1 cellular context compared by ENCODE assay signal in the genomic region with DNA sequence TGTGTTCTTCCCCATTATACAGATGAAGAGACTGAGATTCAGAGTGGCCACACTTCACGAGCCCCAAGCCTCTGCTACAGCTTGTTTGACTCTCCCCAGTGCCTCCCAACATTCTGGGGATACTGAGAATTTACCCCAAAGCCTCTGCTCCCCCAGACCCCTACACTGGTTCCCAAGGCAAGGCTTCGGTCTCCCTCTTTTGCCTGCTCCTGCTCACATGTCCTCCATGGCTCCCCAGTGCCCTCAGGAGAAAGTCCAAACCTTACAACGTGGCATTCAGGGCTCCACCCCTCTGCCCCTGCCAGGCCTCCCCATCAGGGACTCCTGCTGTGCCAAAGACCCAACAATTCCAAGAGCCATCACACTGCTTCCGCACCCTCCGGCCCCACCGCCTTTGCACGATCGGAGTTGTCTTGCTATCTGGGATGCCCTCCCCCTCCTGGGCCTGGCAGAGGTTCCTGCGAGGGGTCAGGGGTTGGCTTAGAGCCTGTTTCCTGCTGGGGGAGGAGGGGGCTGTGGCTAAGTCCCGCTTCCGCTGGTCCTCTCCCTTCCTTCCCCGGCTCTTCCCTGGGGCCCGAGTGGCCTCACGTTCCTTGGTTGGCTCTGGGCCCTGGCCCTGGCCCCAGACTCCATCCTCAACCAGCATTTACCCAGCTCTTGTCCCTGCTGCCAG.
TF ChIP-seq lines count a peak whose summit lies in the region.

No MANE protein-coding gene starts in this region.

TF ChIP-seq in K562, 482 proteins besides CTCF, POLR2A, EP300 and RAD21 (continued from another document):
- TF ChIP-seq, protein P1, sequence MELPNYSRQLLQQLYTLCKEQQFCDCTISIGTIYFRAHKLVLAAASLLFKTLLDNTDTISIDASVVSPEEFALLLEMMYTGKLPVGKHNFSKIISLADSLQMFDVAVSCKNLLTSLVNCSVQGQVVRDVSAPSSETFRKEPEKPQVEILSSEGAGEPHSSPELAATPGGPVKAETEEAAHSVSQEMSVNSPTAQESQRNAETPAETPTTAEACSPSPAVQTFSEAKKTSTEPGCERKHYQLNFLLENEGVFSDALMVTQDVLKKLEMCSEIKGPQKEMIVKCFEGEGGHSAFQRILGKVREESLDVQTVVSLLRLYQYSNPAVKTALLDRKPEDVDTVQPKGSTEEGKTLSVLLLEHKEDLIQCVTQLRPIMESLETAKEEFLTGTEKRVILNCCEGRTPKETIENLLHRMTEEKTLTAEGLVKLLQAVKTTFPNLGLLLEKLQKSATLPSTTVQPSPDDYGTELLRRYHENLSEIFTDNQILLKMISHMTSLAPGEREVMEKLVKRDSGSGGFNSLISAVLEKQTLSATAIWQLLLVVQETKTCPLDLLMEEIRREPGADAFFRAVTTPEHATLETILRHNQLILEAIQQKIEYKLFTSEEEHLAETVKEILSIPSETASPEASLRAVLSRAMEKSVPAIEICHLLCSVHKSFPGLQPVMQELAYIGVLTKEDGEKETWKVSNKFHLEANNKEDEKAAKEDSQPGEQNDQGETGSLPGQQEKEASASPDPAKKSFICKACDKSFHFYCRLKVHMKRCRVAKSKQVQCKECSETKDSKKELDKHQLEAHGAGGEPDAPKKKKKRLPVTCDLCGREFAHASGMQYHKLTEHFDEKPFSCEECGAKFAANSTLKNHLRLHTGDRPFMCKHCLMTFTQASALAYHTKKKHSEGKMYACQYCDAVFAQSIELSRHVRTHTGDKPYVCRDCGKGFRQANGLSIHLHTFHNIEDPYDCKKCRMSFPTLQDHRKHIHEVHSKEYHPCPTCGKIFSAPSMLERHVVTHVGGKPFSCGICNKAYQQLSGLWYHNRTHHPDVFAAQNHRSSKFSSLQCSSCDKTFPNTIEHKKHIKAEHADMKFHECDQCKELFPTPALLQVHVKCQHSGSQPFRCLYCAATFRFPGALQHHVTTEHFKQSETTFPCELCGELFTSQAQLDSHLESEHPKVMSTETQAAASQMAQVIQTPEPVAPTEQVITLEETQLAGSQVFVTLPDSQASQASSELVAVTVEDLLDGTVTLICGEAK (IDR thresholded peaks at IDR 0.05), result 0 out of 2 replicates have a peak, but pooled peaks have one; percentile 49
- TF ChIP-seq, protein P1 (CRISPR knock-in tag; IDR thresholded peaks at IDR 0.05), result no peak
- peak; percentile 35; the same call in 1 of the 2 replicates for TF ChIP-seq ETV1 (tag; conservative IDR thresholded peaks at IDR 0.05; ENCODE audit: low read depth)
- TF ChIP-seq SMARCC2 (IDR thresholded peaks at IDR 0.05; ENCODE audit: low read depth), result no peak
- TF ChIP-seq TEAD2 (tag; IDR thresholded peaks at IDR 0.05), result no peak
- peak; percentile 82 for TF ChIP-seq GABPA (tag; conservative IDR thresholded peaks at IDR 0.05; ENCODE audit: low read depth)
- TF ChIP-seq NR2C2 (CRISPR knock-in tag; IDR thresholded peaks at IDR 0.05), result no peak
- peak; percentile 37; the same call in 1 of the 2 replicates for TF ChIP-seq NR2C2 (tag; IDR thresholded peaks at IDR 0.05)
- no peak for TF ChIP-seq ADNP (tag; IDR thresholded peaks at IDR 0.05)
- TF ChIP-seq, protein P2, sequence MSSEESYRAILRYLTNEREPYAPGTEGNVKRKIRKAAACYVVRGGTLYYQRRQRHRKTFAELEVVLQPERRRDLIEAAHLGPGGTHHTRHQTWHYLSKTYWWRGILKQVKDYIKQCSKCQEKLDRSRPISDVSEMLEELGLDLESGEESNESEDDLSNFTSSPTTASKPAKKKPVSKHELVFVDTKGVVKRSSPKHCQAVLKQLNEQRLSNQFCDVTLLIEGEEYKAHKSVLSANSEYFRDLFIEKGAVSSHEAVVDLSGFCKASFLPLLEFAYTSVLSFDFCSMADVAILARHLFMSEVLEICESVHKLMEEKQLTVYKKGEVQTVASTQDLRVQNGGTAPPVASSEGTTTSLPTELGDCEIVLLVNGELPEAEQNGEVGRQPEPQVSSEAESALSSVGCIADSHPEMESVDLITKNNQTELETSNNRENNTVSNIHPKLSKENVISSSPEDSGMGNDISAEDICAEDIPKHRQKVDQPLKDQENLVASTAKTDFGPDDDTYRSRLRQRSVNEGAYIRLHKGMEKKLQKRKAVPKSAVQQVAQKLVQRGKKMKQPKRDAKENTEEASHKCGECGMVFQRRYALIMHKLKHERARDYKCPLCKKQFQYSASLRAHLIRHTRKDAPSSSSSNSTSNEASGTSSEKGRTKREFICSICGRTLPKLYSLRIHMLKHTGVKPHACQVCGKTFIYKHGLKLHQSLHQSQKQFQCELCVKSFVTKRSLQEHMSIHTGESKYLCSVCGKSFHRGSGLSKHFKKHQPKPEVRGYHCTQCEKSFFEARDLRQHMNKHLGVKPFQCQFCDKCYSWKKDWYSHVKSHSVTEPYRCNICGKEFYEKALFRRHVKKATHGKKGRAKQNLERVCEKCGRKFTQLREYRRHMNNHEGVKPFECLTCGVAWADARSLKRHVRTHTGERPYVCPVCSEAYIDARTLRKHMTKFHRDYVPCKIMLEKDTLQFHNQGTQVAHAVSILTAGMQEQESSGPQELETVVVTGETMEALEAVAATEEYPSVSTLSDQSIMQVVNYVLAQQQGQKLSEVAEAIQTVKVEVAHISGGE (CRISPR knock-in tag; IDR thresholded peaks at IDR 0.05), result peak in 2 of 3 experiments; percentile 54 to 67; a peak in 1 of 6 replicates
- TF ChIP-seq, protein P3, sequence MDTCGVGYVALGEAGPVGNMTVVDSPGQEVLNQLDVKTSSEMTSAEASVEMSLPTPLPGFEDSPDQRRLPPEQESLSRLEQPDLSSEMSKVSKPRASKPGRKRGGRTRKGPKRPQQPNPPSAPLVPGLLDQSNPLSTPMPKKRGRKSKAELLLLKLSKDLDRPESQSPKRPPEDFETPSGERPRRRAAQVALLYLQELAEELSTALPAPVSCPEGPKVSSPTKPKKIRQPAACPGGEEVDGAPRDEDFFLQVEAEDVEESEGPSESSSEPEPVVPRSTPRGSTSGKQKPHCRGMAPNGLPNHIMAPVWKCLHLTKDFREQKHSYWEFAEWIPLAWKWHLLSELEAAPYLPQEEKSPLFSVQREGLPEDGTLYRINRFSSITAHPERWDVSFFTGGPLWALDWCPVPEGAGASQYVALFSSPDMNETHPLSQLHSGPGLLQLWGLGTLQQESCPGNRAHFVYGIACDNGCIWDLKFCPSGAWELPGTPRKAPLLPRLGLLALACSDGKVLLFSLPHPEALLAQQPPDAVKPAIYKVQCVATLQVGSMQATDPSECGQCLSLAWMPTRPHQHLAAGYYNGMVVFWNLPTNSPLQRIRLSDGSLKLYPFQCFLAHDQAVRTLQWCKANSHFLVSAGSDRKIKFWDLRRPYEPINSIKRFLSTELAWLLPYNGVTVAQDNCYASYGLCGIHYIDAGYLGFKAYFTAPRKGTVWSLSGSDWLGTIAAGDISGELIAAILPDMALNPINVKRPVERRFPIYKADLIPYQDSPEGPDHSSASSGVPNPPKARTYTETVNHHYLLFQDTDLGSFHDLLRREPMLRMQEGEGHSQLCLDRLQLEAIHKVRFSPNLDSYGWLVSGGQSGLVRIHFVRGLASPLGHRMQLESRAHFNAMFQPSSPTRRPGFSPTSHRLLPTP (IDR thresholded peaks at IDR 0.05; ENCODE audit: borderline replicate concordance, extremely low read depth, insufficient read length), result no peak
- TF ChIP-seq, protein P4, sequence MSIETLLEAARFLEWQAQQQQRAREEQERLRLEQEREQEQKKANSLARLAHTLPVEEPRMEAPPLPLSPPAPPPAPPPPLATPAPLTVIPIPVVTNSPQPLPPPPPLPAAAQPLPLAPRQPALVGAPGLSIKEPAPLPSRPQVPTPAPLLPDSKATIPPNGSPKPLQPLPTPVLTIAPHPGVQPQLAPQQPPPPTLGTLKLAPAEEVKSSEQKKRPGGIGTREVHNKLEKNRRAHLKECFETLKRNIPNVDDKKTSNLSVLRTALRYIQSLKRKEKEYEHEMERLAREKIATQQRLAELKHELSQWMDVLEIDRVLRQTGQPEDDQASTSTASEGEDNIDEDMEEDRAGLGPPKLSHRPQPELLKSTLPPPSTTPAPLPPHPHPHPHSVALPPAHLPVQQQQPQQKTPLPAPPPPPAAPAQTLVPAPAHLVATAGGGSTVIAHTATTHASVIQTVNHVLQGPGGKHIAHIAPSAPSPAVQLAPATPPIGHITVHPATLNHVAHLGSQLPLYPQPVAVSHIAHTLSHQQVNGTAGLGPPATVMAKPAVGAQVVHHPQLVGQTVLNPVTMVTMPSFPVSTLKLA (conservative IDR thresholded peaks at IDR 0.05), result no peak
- TF ChIP-seq TSC22D4 (tag; IDR thresholded peaks at IDR 0.05), result no peak
- no peak for TF ChIP-seq E2F3 (CRISPR knock-in tag; IDR thresholded peaks at IDR 0.05)
- no peak for TF ChIP-seq DDX20 (tag; IDR thresholded peaks at IDR 0.05; ENCODE audit: low read depth)
- TF ChIP-seq ZFP36 (IDR thresholded peaks at IDR 0.05; ENCODE audit: low read depth, low read length, partially characterized antibody), result peak; percentile 47
- TF ChIP-seq RBM25 (IDR thresholded peaks at IDR 0.05; ENCODE audit: low read depth, low read length, severe bottlenecking), result peak; percentile 32
- TF ChIP-seq ZEB2 (IDR thresholded peaks at IDR 0.05), result no peak
